In the genomic region with DNA sequence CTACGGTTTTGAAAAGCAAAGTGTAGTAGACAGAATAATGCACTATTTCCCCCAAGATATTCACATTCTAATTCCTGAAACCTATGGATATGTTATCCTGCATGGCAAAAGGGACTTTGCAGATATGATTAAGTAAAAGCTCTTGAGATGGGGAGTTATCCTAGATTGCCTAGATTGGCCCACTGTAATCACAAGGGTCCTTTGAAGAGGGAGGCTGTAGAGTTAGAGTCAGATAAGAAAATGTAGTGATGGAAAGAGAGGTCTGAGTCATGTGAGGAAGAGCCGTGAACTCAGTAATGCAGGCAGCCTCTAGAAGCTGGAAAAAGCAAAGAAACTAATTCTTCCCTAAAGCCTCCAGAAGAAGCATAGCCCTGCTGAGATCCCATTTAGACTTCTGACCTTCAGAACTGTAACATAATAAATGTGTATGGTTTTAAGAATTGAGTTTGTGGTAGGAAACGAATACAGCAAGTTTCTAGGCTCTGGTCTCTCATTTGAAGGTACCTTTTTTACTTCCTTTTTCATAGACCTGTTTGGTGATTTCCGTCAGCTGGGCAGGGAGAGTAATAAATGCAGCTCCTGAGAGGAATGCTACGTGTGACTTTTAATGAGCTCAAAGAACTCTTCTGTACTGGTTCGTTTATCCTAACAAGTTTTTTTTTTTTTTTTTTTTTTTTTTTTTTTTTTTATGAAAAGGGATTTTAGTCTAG, we compare ENCODE assay signal across 1 cellular context.
TF ChIP-seq lines count a peak whose summit lies in the region.

No MANE protein-coding gene starts in this region.

TF ChIP-seq in K562, 482 proteins besides CTCF, POLR2A, EP300 and RAD21 (continued from another document):
- TF ChIP-seq, protein P1, sequence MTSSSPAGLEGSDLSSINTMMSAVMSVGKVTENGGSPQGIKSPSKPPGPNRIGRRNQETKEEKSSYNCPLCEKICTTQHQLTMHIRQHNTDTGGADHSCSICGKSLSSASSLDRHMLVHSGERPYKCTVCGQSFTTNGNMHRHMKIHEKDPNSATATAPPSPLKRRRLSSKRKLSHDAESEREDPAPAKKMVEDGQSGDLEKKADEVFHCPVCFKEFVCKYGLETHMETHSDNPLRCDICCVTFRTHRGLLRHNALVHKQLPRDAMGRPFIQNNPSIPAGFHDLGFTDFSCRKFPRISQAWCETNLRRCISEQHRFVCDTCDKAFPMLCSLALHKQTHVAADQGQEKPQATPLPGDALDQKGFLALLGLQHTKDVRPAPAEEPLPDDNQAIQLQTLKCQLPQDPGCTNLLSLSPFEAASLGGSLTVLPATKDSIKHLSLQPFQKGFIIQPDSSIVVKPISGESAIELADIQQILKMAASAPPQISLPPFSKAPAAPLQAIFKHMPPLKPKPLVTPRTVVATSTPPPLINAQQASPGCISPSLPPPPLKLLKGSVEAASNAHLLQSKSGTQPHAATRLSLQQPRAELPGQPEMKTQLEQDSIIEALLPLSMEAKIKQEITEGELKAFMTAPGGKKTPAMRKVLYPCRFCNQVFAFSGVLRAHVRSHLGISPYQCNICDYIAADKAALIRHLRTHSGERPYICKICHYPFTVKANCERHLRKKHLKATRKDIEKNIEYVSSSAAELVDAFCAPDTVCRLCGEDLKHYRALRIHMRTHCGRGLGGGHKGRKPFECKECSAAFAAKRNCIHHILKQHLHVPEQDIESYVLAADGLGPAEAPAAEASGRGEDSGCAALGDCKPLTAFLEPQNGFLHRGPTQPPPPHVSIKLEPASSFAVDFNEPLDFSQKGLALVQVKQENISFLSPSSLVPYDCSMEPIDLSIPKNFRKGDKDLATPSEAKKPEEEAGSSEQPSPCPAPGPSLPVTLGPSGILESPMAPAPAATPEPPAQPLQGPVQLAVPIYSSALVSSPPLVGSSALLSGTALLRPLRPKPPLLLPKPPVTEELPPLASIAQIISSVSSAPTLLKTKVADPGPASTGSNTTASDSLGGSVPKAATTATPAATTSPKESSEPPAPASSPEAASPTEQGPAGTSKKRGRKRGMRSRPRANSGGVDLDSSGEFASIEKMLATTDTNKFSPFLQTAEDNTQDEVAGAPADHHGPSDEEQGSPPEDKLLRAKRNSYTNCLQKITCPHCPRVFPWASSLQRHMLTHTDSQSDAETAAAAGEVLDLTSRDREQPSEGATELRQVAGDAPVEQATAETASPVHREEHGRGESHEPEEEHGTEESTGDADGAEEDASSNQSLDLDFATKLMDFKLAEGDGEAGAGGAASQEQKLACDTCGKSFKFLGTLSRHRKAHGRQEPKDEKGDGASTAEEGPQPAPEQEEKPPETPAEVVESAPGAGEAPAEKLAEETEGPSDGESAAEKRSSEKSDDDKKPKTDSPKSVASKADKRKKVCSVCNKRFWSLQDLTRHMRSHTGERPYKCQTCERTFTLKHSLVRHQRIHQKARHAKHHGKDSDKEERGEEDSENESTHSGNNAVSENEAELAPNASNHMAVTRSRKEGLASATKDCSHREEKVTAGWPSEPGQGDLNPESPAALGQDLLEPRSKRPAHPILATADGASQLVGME (CRISPR knock-in tag; IDR thresholded peaks at IDR 0.05) = no peak
- TF ChIP-seq POLR2AphosphoS2 (IDR thresholded peaks at IDR 0.05; ENCODE audit: low read length) = no peak
- TF ChIP-seq HDAC8 (tag; IDR thresholded peaks at IDR 0.05) = no peak
- TF ChIP-seq DDX20 (tag; IDR thresholded peaks at IDR 0.05; ENCODE audit: low read depth) = no peak
- no peak for TF ChIP-seq CREM (IDR thresholded peaks at IDR 0.05; ENCODE audit: low read depth)
- TF ChIP-seq, protein P2, sequence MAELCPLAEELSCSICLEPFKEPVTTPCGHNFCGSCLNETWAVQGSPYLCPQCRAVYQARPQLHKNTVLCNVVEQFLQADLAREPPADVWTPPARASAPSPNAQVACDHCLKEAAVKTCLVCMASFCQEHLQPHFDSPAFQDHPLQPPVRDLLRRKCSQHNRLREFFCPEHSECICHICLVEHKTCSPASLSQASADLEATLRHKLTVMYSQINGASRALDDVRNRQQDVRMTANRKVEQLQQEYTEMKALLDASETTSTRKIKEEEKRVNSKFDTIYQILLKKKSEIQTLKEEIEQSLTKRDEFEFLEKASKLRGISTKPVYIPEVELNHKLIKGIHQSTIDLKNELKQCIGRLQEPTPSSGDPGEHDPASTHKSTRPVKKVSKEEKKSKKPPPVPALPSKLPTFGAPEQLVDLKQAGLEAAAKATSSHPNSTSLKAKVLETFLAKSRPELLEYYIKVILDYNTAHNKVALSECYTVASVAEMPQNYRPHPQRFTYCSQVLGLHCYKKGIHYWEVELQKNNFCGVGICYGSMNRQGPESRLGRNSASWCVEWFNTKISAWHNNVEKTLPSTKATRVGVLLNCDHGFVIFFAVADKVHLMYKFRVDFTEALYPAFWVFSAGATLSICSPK (IDR thresholded peaks at IDR 0.05; ENCODE audit: borderline replicate concordance) = no peak
- no peak for TF ChIP-seq SAFB2 (IDR thresholded peaks at IDR 0.05; ENCODE audit: borderline replicate concordance, low read depth, low read length, severe bottlenecking)
- no peak for TF ChIP-seq ZNF175 (CRISPR knock-in tag; IDR thresholded peaks at IDR 0.05; ENCODE audit: low read depth)
- TF ChIP-seq KLF13 (tag; IDR thresholded peaks at IDR 0.05; ENCODE audit: borderline replicate concordance, low read depth) = no peak
- TF ChIP-seq CAMTA2 (CRISPR knock-in tag; conservative IDR thresholded peaks at IDR 0.05) = no peak
- TF ChIP-seq ZNF133 (CRISPR knock-in tag; IDR thresholded peaks at IDR 0.05) = no peak
- no peak for TF ChIP-seq TBL1XR1 (IDR thresholded peaks at IDR 0.05; ENCODE audit: low read length in 2 of 2)
- TF ChIP-seq SRF (CRISPR knock-in tag; IDR thresholded peaks at IDR 0.05) = no peak
- no peak for TF ChIP-seq SMAD1 (IDR thresholded peaks at IDR 0.05; ENCODE audit: low read depth, low read length, partially characterized antibody)
- no peak for TF ChIP-seq SAFB (IDR thresholded peaks at IDR 0.05; ENCODE audit: borderline replicate concordance, low read depth, low read length)
- peak; percentile 72 for TF ChIP-seq HDAC2 (IDR thresholded peaks at IDR 0.05)
- TF ChIP-seq NFXL1 (CRISPR knock-in tag; IDR thresholded peaks at IDR 0.05) = no peak
- TF ChIP-seq MAZ (CRISPR knock-in tag; conservative IDR thresholded peaks at IDR 0.05 in 1 of 2, IDR thresholded peaks at IDR 0.05 in 1 of 2) = no peak
- no peak for TF ChIP-seq HEY1 (CRISPR knock-in tag; IDR thresholded peaks at IDR 0.05; ENCODE audit: borderline replicate concordance)
- no peak for TF ChIP-seq NCOA4 (IDR thresholded peaks at IDR 0.05; ENCODE audit: partially characterized antibody)
